ENCODE assay signal across 1 cellular context in the genomic region with DNA sequence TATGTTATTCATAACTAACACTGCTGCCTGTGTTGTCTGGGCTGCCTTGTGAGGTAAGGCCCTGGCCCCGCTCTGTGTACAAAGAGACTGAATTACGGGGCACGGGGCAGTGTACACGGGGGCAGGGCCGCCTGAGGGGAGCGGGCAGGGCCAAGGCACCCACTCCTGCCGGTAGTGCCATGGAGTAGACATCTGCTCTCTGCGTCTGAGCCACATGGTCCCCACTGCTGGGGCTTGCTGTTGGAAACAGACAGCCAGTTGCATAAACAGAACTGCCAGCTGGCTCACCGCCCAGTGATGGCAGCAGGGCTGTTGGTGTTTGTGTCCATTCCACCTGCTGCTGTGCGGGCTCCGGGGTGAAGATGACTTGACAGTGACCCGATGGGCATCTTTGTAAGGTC.
TF ChIP-seq lines count a peak whose summit lies in the region.

No MANE protein-coding gene starts in this region.

TF ChIP-seq in K562, 482 proteins besides CTCF, POLR2A, EP300 and RAD21:
- TF ChIP-seq ERF (CRISPR knock-in tag; IDR thresholded peaks at IDR 0.05) (no peak), POLR2G (IDR thresholded peaks at IDR 0.05; ENCODE audit: low read depth, low read length) (0 out of 2 replicates have a peak, but pooled peaks have one; percentile 31), EGR1 (conservative IDR thresholded peaks at IDR 0.05) (no peak)
- TF ChIP-seq, protein P1, sequence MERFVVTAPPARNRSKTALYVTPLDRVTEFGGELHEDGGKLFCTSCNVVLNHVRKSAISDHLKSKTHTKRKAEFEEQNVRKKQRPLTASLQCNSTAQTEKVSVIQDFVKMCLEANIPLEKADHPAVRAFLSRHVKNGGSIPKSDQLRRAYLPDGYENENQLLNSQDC (CRISPR knock-in tag; IDR thresholded peaks at IDR 0.05): no peak
TF ChIP-seq in K562: peak in this region for 1.
